Comparison of ENCODE assay signal across 1 cellular context in the genomic region with DNA sequence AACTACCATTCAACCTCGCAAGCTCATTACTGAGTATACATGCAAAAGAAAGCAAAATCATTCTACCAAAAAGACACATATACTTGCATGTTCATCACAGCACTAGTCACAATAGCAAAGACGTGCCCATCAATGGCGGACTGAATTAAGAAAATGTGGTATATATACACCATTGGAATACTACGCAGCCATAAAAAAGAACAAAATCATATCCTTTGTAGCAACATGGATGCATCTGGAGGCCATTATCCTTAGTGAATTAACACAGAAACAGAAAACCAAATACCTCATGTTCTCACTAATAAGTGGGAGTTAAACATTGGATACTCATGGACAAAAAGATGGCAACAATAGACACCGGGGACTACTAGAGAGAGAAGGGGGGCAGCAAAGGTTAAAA.
TF ChIP-seq lines count a peak whose summit lies in the region.

No MANE protein-coding gene starts in this region.

TF ChIP-seq in WTC11, 78 proteins besides CTCF, POLR2A, EP300 and RAD21 (continued from another document):
- TF ChIP-seq, protein P1, sequence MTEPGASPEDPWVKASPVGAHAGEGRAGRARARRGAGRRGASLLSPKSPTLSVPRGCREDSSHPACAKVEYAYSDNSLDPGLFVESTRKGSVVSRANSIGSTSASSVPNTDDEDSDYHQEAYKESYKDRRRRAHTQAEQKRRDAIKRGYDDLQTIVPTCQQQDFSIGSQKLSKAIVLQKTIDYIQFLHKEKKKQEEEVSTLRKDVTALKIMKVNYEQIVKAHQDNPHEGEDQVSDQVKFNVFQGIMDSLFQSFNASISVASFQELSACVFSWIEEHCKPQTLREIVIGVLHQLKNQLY (CRISPR knock-in tag; IDR thresholded peaks at IDR 0.05) = no peak
- no peak for TF ChIP-seq FOXJ3 (CRISPR knock-in tag; IDR thresholded peaks at IDR 0.05; ENCODE audit: borderline replicate concordance)
